In genomic region chr17:56739376-56739775, GRCh38 we compare ENCODE assay signal across 2 cellular contexts.
TF ChIP-seq lines count a peak whose summit lies in the region.

No MANE protein-coding gene starts in this region.

TF ChIP-seq in H1, 55 proteins besides CTCF, POLR2A, EP300 and RAD21 (continued from another document):
- TF ChIP-seq GABPA (IDR thresholded peaks at IDR 0.05; ENCODE audit: borderline replicate concordance, insufficient read depth, low read length) (no peak), CHD2 (IDR thresholded peaks at IDR 0.05; ENCODE audit: low read length) (no peak), KDM5A (IDR thresholded peaks at IDR 0.05; ENCODE audit: low read length) (no peak), CBX8 (IDR thresholded peaks at IDR 0.05; ENCODE audit: borderline replicate concordance, low read depth, low read length) (no peak), SP2 (IDR thresholded peaks at IDR 0.05; ENCODE audit: low read length) (no peak), NRF1 (IDR thresholded peaks at IDR 0.05; ENCODE audit: low read depth, low read length) (no peak), CBX5 (IDR thresholded peaks at IDR 0.05; ENCODE audit: low read depth, low read length) (no peak), E2F6 (IDR thresholded peaks at IDR 0.05) (no peak), SIRT6 (IDR thresholded peaks at IDR 0.05; ENCODE audit: low read length) (no peak)

TF ChIP-seq in HepG2, 621 proteins besides CTCF, POLR2A, EP300 and RAD21 (continued from another document):
- TF ChIP-seq BCL3 (CRISPR knock-in tag; IDR thresholded peaks at IDR 0.05) (no peak), KDM5A (IDR thresholded peaks at IDR 0.05; ENCODE audit: borderline replicate concordance, low read length) (no peak)
